ENCODE assay signal across 9 cellular contexts in genomic region chr11:10301656-10302293, GRCh38. TPM values are rescaled to one million over a fixed set of nuclear protein-coding genes. Genes with fewer than 3 reads are reported as not detected.
DNase-seq lines count a peak whose midpoint lies in the region; ATAC-seq, FAIRE-seq and TF ChIP-seq lines count a peak whose summit lies in the region.
"Had no signal": no experiment of that assay in that cellular context is flagged by ENCODE, and none has a peak within 500 bp of the region (broad histone marks: within the 10 kb centered on the region; RNA-seq: fewer than 3 reads in every experiment).

No MANE protein-coding gene starts in this region.

- H3K27ac ChIP-seq in Panc1 (ENCODE audit: low read length): peak overlapping the region; percentile 100
- peak overlapping the region in 3 of 4 donors; percentile 86 to 92 (median 91) for H3K27ac ChIP-seq in esophagus squamous epithelium
- no peak overlapping the region for H3K27ac ChIP-seq in trophoblast cell (ENCODE audit: low read depth, low read length)
- peak overlapping the region in 1 of 2 donors; percentile 99 for H3K27ac ChIP-seq in small intestine (ENCODE audit: low read depth in 1 of 2, low read length in 1 of 2)

- peak overlapping the region; percentile 86 for H3K4me2 ChIP-seq in trophoblast cell (ENCODE audit: low read length)

- H3K18ac ChIP-seq in trophoblast cell (ENCODE audit: low read length): no peak overlapping the region

- H3K9ac ChIP-seq in trophoblast cell (ENCODE audit: low read length): no peak overlapping the region

- H3K14ac ChIP-seq in trophoblast cell (ENCODE audit: low read length): no peak overlapping the region

- H3K27me3 ChIP-seq in Panc1 (ENCODE audit: control insufficient read depth, insufficient read depth, low read length) (no peaks in the 10 kb centered on the region), esophagus squamous epithelium (peaks cover 0 to 14% (median 0%) of the 10 kb centered on the region in 4 donors), trophoblast cell (ENCODE audit: insufficient read depth, low read length) (no peaks in the 10 kb centered on the region), small intestine (ENCODE audit: control insufficient read depth in 2 of 2, insufficient read depth in 2 of 2, low read length in 2 of 2) (no peaks in the 10 kb centered on the region)
- H3K27me3 ChIP-seq: foreskin keratinocyte had no signal

- H4K8ac ChIP-seq in trophoblast cell (ENCODE audit: low read depth, low read length): no peak overlapping the region

- no peak overlapping the region for H4K12ac ChIP-seq in trophoblast cell (ENCODE audit: low read depth, low read length)

- no peak for FAIRE-seq in small intestine (lab: Jason Lieb, UNC)

- H3K4me3 ChIP-seq in Panc1 (ENCODE audit: low read depth in 2 of 2, low read length in 2 of 2) (peak overlapping the region; percentile 64 to 90), esophagus squamous epithelium (peak overlapping the region; percentile 61 to 84 (median 78)), trophoblast cell (ENCODE audit: low read depth, low read length) (no peak overlapping the region), small intestine (ENCODE audit: low read depth in 1 of 2, low read length in 2 of 2) (peak overlapping the region in 1 of 2 donors; percentile 56)

- peak; percentile 90 for DNase-seq in EH (ENCODE audit: low read depth)
- DNase-seq in Panc1 (ENCODE audit: low read depth, low spot score): no peak
- DNase-seq in esophagus squamous epithelium (lab: John Stamatoyannopoulos, UW): no peak
- peak in 1 of 2 donors; percentile 44 for DNase-seq in trophoblast cell
- no peak for DNase-seq in small intestine
- no peak for DNase-seq in effector CD4-positive, alpha-beta T cell

- TF ChIP-seq POLR2A in esophagus squamous epithelium (IDR thresholded peaks at IDR 0.05): no peak

- peaks cover 35% of the 10 kb centered on the region for H3K79me2 ChIP-seq in trophoblast cell (ENCODE audit: control insufficient read depth, insufficient read depth, low read length, poor library complexity)

- peaks cover 16% of the 10 kb centered on the region for H3K36me3 ChIP-seq in Panc1 (ENCODE audit: control insufficient read depth, insufficient read depth, low read length)
- H3K36me3 ChIP-seq in esophagus squamous epithelium: no peaks in the 10 kb centered on the region
- no peaks in the 10 kb centered on the region for H3K36me3 ChIP-seq in trophoblast cell (ENCODE audit: control insufficient read depth in 1 of 2, insufficient read depth in 2 of 2, low read length in 2 of 2)
- H3K36me3 ChIP-seq in small intestine (ENCODE audit: control insufficient read depth in 2 of 2, insufficient read depth in 2 of 2, low read length in 2 of 2): no peaks in the 10 kb centered on the region

- no peak overlapping the region for H3K4ac ChIP-seq in trophoblast cell (ENCODE audit: low read depth, low read length)

- H2BK120ac ChIP-seq in trophoblast cell (ENCODE audit: insufficient read depth, low read length, poor library complexity): no peak overlapping the region

- H2AFZ ChIP-seq in trophoblast cell (ENCODE audit: insufficient read depth, low read length, poor library complexity): no peak overlapping the region

- no peak overlapping the region for H2BK5ac ChIP-seq in trophoblast cell (ENCODE audit: low read depth, low read length, poor library complexity)

- TF ChIP-seq CTCF in Panc1 (IDR thresholded peaks at IDR 0.05) (no peak), esophagus squamous epithelium (IDR thresholded peaks at IDR 0.05) (no peak)

- in situ Hi-C loops in Panc1 (cut with HindIII; ENCODE audit: low pct_unique_long_range_greater_than_20kb, low sequenced_read_pairs): loop anchor here (5.0 to 25.0 kb wide), 3 partner anchors 69 to 714 kb away; no protein-coding TSS in a partner anchor

- CTCF ChIA-PET in Panc1 (lab: Charles Lee): interaction anchor here (1.3 kb wide), 1 partner anchor 542 kb away, joined by 3 read pairs; no protein-coding TSS in a partner anchor

- H3K4me1 ChIP-seq in Panc1 (ENCODE audit: control insufficient read depth, insufficient read depth, low read length) (peaks cover 30% of the 10 kb centered on the region), esophagus squamous epithelium (peaks cover 6 to 47% (median 20%) of the 10 kb centered on the region in 3 donors), trophoblast cell (ENCODE audit: control insufficient read depth in 1 of 2, insufficient read depth in 2 of 2, low read length in 2 of 2) (peaks cover 3 to 4% of the 10 kb centered on the region in 2 experiments), small intestine (ENCODE audit: control insufficient read depth in 2 of 2, insufficient read depth in 1 of 2, low read depth in 1 of 2, low read length in 1 of 2) (peaks cover 0 to 5% of the 10 kb centered on the region in 2 donors)

- intact Hi-C loops in Panc1 (cut with micrococcal nuclease; ENCODE audit: unreplicated experiment) (loop anchor here (10.0 kb wide), 3 partner anchors 187 to 727 kb away; partner anchors contain the start of gene WEE1), esophagus squamous epithelium (cut with DNase I) (loop anchor here (10.0 kb wide), 1 partner anchor 317 kb away; no protein-coding TSS in a partner anchor)

- ATAC-seq in Panc1 (no peak), HG03571 (IDR thresholded peaks at IDR 0.05; ENCODE audit: unreplicated experiment) (no peak), GM18517 (IDR thresholded peaks at IDR 0.05; ENCODE audit: unreplicated experiment) (no peak)
- ATAC-seq: foreskin keratinocyte had no signal

- no peak overlapping the region for H2BK12ac ChIP-seq in trophoblast cell (ENCODE audit: low read length)

- 36 to 44% methylated on average over 6 of the region's 6 CpGs for WGBS in esophagus squamous epithelium, 2 donors
- WGBS in trophoblast cell (ENCODE audit: extremely low coverage, insufficient coverage, insufficient read length): no CpG with 5 or more reads among the region's 6 CpGs
- WGBS in small intestine, 3 donors: 27 to 48% (median 32%) methylated on average over 6 of the region's 6 CpGs

- POLR2A ChIA-PET in Panc1 (lab: Charles Lee): interaction anchor here (1.4 to 1.5 kb wide), 2 partner anchors 9 to 14 kb away, joined by 5 read pairs; no protein-coding TSS in a partner anchor

- peaks cover 37% of the 10 kb centered on the region for H3K79me1 ChIP-seq in trophoblast cell (ENCODE audit: low read length)

- no peak overlapping the region for H3K23ac ChIP-seq in trophoblast cell (ENCODE audit: low read length)

- BruUV-seq in Panc1 (replicated peaks; lab: Mats Ljungman, UMichigan): no TSS peak

- H2AK5ac ChIP-seq in trophoblast cell (ENCODE audit: low read length): no peak overlapping the region

- H3K9me3 ChIP-seq in Panc1 (ENCODE audit: control insufficient read depth, insufficient read depth, low read depth, low read length): no peaks in the 10 kb centered on the region
- no peaks in the 10 kb centered on the region for H3K9me3 ChIP-seq in esophagus squamous epithelium
- H3K9me3 ChIP-seq in trophoblast cell (ENCODE audit: insufficient read depth, low read depth, low read length): no peaks in the 10 kb centered on the region
- no peaks in the 10 kb centered on the region for H3K9me3 ChIP-seq in small intestine (ENCODE audit: control insufficient read depth, low read depth)

- H4K91ac ChIP-seq in trophoblast cell (ENCODE audit: low read depth, low read length): no peak overlapping the region

RNA-seq across cellular contexts. Expression of gene ADM, which starts 3.1 kb away (rescaled TPM):
- total RNA-seq in Panc1 (2021; ENCODE audit: unreplicated experiment) (263 TPM), esophagus squamous epithelium (10 to 100 TPM; 14.3 to 69.6 (median 57.7) TPM)
- 316 TPM for polyA plus RNA-seq in Panc1 (2012; ENCODE audit: insufficient read length)
- 101 and 108 TPM in 2 replicates for polyA plus RNA-seq in trophoblast cell (2013)
- 10 to 100 TPM; 27.7 to 36.3 (median 29.7) TPM for polyA plus RNA-seq in small intestine

RNA-seq across cellular contexts. Expression of gene SBF2, which starts 7.8 kb away (rescaled TPM):
- total RNA-seq in Panc1 (2021; ENCODE audit: unreplicated experiment) (65.0 TPM), esophagus squamous epithelium (10 to 100 TPM; 20.6 to 48.6 (median 26.0) TPM)
- polyA plus RNA-seq in Panc1 (2012; ENCODE audit: insufficient read length): 30.9 TPM
- 14.4 and 15.1 TPM in 2 replicates for polyA plus RNA-seq in trophoblast cell (2013)
- 10 to 100 TPM; 10.0 to 17.4 (median 12.7) TPM for polyA plus RNA-seq in small intestine
